Comparison of ENCODE assay signal across 1 cellular context in genomic region chr1:25767437-25767770, GRCh38.
TF ChIP-seq lines count a peak whose summit lies in the region.

No MANE protein-coding gene starts in this region.

TF ChIP-seq in IMR-90, 13 proteins besides CTCF, POLR2A, EP300 and RAD21 (continued from another document):
- TF ChIP-seq ELK1 (IDR thresholded peaks at IDR 0.05; ENCODE audit: borderline replicate concordance, low read depth, low read length) (no peak), FOS (IDR thresholded peaks at IDR 0.05; ENCODE audit: low read depth, low read length) (no peak), USF2 (IDR thresholded peaks at IDR 0.05; ENCODE audit: low read depth, low read length) (no peak), MXI1 (IDR thresholded peaks at IDR 0.05; ENCODE audit: borderline replicate concordance, low read depth, low read length) (no peak)
